Comparison of ENCODE assay signal across 17 cellular contexts in genomic region chr11:33536178-33536577, GRCh38.
A peak's percentile ranks its signal among the peaks of the same experiment; 100 is the strongest.
DNase-seq lines count a peak whose midpoint lies in the region; ATAC-seq and TF ChIP-seq lines count a peak whose summit lies in the region.
"Had no signal": no experiment of that assay in that cellular context is flagged by ENCODE, and none has a peak within 500 bp of the region (broad histone marks: within the 10 kb centered on the region; RNA-seq: fewer than 3 reads in every experiment).

No MANE protein-coding gene starts in this region.

- intact Hi-C loops in esophagus muscularis mucosa (cut with DNase I) = no loop called here
- intact Hi-C loops in thyroid gland (cut with DNase I) = no loop called here

- ATAC-seq in HG03159 (IDR thresholded peaks at IDR 0.05; ENCODE audit: unreplicated experiment) = no peak
- ATAC-seq: HCT116 had no signal

- H3K4me1 ChIP-seq in esophagus muscularis mucosa (no peaks in the 10 kb centered on the region), thyroid gland (no peaks in the 10 kb centered on the region)

- no peak for TF ChIP-seq CTCF in esophagus muscularis mucosa (IDR thresholded peaks at IDR 0.05)
- no peak for TF ChIP-seq CTCF in thyroid gland (IDR thresholded peaks at IDR 0.05)
- TF ChIP-seq CTCF in GM10248 (IDR thresholded peaks at IDR 0.05; ENCODE audit: control extremely low read depth, extremely low read depth, low read depth, missing control alignments) = no peak

- H3K9me3 ChIP-seq in esophagus muscularis mucosa (peaks cover 0 to 8% (median 5%) of the 10 kb centered on the region in 4 donors), thyroid gland (no peaks in the 10 kb centered on the region)

- TF ChIP-seq EP300 in esophagus muscularis mucosa (IDR thresholded peaks at IDR 0.05) = no peak

- 76% methylated on average over 3 of the region's 4 CpGs for WGBS in esophagus muscularis mucosa
- WGBS in thyroid gland, 2 donors = 49 to 62% methylated on average over 4 of the region's 4 CpGs

- POLR2A ChIA-PET in GM10248 (lab: Yijun Ruan, JAX) = no interaction called here

- DNase-seq in esophagus muscularis mucosa (ENCODE audit: extremely low spot score) (peak; percentile 24), myocyte (ENCODE audit: low read depth) (peak; percentile 94), pons (ENCODE audit: low spot score) (peak; percentile 2), thyroid gland (peak; percentile 13 to 36), RPMI8226 (no peak), GM10248 (ENCODE audit: extremely low spot score) (no peak)
- DNase-seq in NK-92 treated with Interleukin-12 subunit alpha and Interleukin-12 subunit beta, amount 100 ng/mL, for 24 hours (lab: John Stamatoyannopoulos, UW) = no peak
- DNase-seq: Calu3; CD4-positive, alpha-beta memory T cell; COR-L47; DMS53; DMS79 treated with DMSO at 0.1 percent for 48 hours; GF-D8; GM23248; H9 had no signal

- H3K36me3 ChIP-seq in esophagus muscularis mucosa = no peaks in the 10 kb centered on the region
- no peaks in the 10 kb centered on the region for H3K36me3 ChIP-seq in thyroid gland

- H3K4me3 ChIP-seq in esophagus muscularis mucosa (no peak overlapping the region), thyroid gland (replicated peaks in 1 of 3) (no peak overlapping the region)
- H3K4me3 ChIP-seq: GM23248 had no signal

- H3K27ac ChIP-seq in esophagus muscularis mucosa (replicated peaks in 1 of 4) (no peak overlapping the region), thyroid gland (no peak overlapping the region)
- H3K27ac ChIP-seq: GM23248 had no signal

- H3K27me3 ChIP-seq in esophagus muscularis mucosa (peaks cover 0 to 22% (median 0%) of the 10 kb centered on the region in 4 donors), thyroid gland (no peaks in the 10 kb centered on the region)

- CTCF ChIA-PET in GM10248 (lab: Yijun Ruan, JAX) = no interaction called here

- TF ChIP-seq POLR2A in esophagus muscularis mucosa (IDR thresholded peaks at IDR 0.05; ENCODE audit: low read depth) (no peak), thyroid gland (IDR thresholded peaks at IDR 0.05) (no peak)

Comparison
In these comparisons a context has a peak if more than half of its experiments do, and no peak if none do; other contexts are left out.
1. DNase-seq: peak in esophagus muscularis mucosa (single experiment), myocyte (single experiment), pons (single experiment) and thyroid gland (2 of 2); none in RPMI8226 (single experiment), GM10248 (single experiment) and NK-92 treated with Interleukin-12 subunit alpha and Interleukin-12 subunit beta, amount 100 ng/mL, for 24 hours (single experiment).